ENCODE assay signal across 2 cellular contexts in genomic region chr11:18067372-18067771, GRCh38.
TF ChIP-seq lines count a peak whose summit lies in the region.

No MANE protein-coding gene starts in this region.

TF ChIP-seq in HepG2, 621 proteins besides CTCF, POLR2A, EP300 and RAD21:
- TF ChIP-seq ZNF839 (CRISPR knock-in tag; IDR thresholded peaks at IDR 0.05; ENCODE audit: borderline replicate concordance) (no peak), MAFK (conservative IDR thresholded peaks at IDR 0.05 in 1 of 2, IDR thresholded peaks at IDR 0.05 in 1 of 2; ENCODE audit: low read length in 2 of 2) (peak; percentile 36 to 73), MAFF (IDR thresholded peaks at IDR 0.05; ENCODE audit: low read depth, low read length) (peak; percentile 39; the same call in 1 of the 2 replicates)

TF ChIP-seq in K562, 482 proteins besides CTCF, POLR2A, EP300 and RAD21:
- TF ChIP-seq MAFF (IDR thresholded peaks at IDR 0.05; ENCODE audit: low read length) (0 out of 2 replicates have a peak, but pooled peaks have one; percentile 29), ZNF699 (CRISPR knock-in tag; IDR thresholded peaks at IDR 0.05; ENCODE audit: insufficient replicate concordance) (no peak), TSC22D4 (tag; IDR thresholded peaks at IDR 0.05) (no peak), ZNF316 (IDR thresholded peaks at IDR 0.05) (peak; percentile 48), CXXC5 (CRISPR knock-in tag; IDR thresholded peaks at IDR 0.05) (no peak), XRCC5 (IDR thresholded peaks at IDR 0.05; ENCODE audit: low read depth, low read length) (no peak), DIDO1 (tag; IDR thresholded peaks at IDR 0.05; ENCODE audit: low read depth) (no peak), EP400 (IDR thresholded peaks at IDR 0.05) (no peak), HIVEP1 (CRISPR knock-in tag; IDR thresholded peaks at IDR 0.05) (no peak), TGIF2 (CRISPR knock-in tag; IDR thresholded peaks at IDR 0.05) (no peak), PRDM10 (IDR thresholded peaks at IDR 0.05; ENCODE audit: partially characterized antibody) (no peak), ELF4 (CRISPR knock-in tag; IDR thresholded peaks at IDR 0.05) (no peak), ZNF764 (CRISPR knock-in tag; IDR thresholded peaks at IDR 0.05; ENCODE audit: low read depth) (no peak), JUNB (CRISPR knock-in tag; conservative IDR thresholded peaks at IDR 0.05) (no peak), KLF10 (CRISPR knock-in tag; IDR thresholded peaks at IDR 0.05) (no peak), PREB (CRISPR knock-in tag; IDR thresholded peaks at IDR 0.05) (no peak), FOXA3 (CRISPR knock-in tag; conservative IDR thresholded peaks at IDR 0.05 in 1 of 2, IDR thresholded peaks at IDR 0.05 in 1 of 2) (no peak), ZNF280B (CRISPR knock-in tag; IDR thresholded peaks at IDR 0.05) (no peak), PKNOX1 (IDR thresholded peaks at IDR 0.05) (no peak), MEIS2 (IDR thresholded peaks at IDR 0.05; ENCODE audit: partially characterized antibody) (no peak), MAFG (tag; conservative IDR thresholded peaks at IDR 0.05) (peak; percentile 18; the same call in 1 of the 2 replicates), POU5F1 (IDR thresholded peaks at IDR 0.05; ENCODE audit: borderline replicate concordance, low read depth, low read length, partially characterized antibody) (no peak), PBX2 (CRISPR knock-in tag; IDR thresholded peaks at IDR 0.05; ENCODE audit: low read depth) (no peak), PBX2 (tag; conservative IDR thresholded peaks at IDR 0.05; ENCODE audit: low read depth) (no peak), HNRNPUL1 (IDR thresholded peaks at IDR 0.05; ENCODE audit: low read length) (no peak), C11orf30 (IDR thresholded peaks at IDR 0.05; ENCODE audit: low read depth) (peak; percentile 33; the same call in 1 of the 2 replicates), SNRNP70 (optimal IDR thresholded peaks at IDR 0.05; ENCODE audit: low read depth, low read length) (no peak)
